Comparison of ENCODE assay signal across 8 cellular contexts in genomic region chr3:53219897-53220483, GRCh38. TPM values are rescaled to one million over a fixed set of nuclear protein-coding genes. Genes with fewer than 3 reads are reported as not detected.
DNase-seq lines count a peak whose midpoint lies in the region; ATAC-seq, FAIRE-seq and TF ChIP-seq lines count a peak whose summit lies in the region.

No MANE protein-coding gene starts in this region.

- no peak overlapping the region for H3K9ac ChIP-seq in OCI-LY1 (ENCODE audit: low read length)

- no peak overlapping the region for H3K27ac ChIP-seq in HL-60 (replicated peaks)
- no peak overlapping the region for H3K27ac ChIP-seq in OCI-LY1 (ENCODE audit: low read depth, low read length, poor library complexity, severe bottlenecking)
- H3K27ac ChIP-seq in epithelial cell of prostate: no peak overlapping the region

- no peaks in the 10 kb centered on the region for H4K20me1 ChIP-seq in OCI-LY1 (ENCODE audit: insufficient read depth, low read length)

- peaks cover 8% of the 10 kb centered on the region for H3K4me1 ChIP-seq in OCI-LY1 (ENCODE audit: insufficient read depth, low read length, severe bottlenecking)

- peaks cover 5 to 17% (median 10%) of the 10 kb centered on the region in 3 donors for H3K4me1 Mint-ChIP-seq in naive B cell
- H3K4me1 Mint-ChIP-seq in stimulated activated effector memory CD8-positive, alpha-beta T cell treated with anti-CD3 and anti-CD28 coated beads, Interleukin-12 subunit alpha, Interleukin-12 subunit beta, amount 100 ng/mL, for 72 hours: peaks cover 7% of the 10 kb centered on the region

- H3K27me3 Mint-ChIP-seq in naive B cell: no peaks in the 10 kb centered on the region

- no peaks in the 10 kb centered on the region for H3K9me2 ChIP-seq in OCI-LY1 (ENCODE audit: low read depth, low read length)

- H3K27me3 ChIP-seq in HL-60 (ENCODE audit: insufficient read depth, poor library complexity, severe bottlenecking): no peaks in the 10 kb centered on the region
- H3K27me3 ChIP-seq in OCI-LY1 (ENCODE audit: insufficient read depth, low read length): no peaks in the 10 kb centered on the region

- H3K27ac Mint-ChIP-seq in naive B cell: peak overlapping the region in 2 of 6 donors; percentile 7 to 52
- H3K27ac Mint-ChIP-seq in stimulated activated effector memory CD8-positive, alpha-beta T cell treated with anti-CD3 and anti-CD28 coated beads, Interleukin-12 subunit alpha, Interleukin-12 subunit beta, amount 100 ng/mL, for 72 hours: no peak overlapping the region

- H3K9me3 ChIP-seq in OCI-LY1 (ENCODE audit: low read length): no peaks in the 10 kb centered on the region

- ATAC-seq in naive B cell (ENCODE audit: low read depth in 2 of 2): peak; percentile 82 to 95
- ATAC-seq in stimulated activated effector memory CD8-positive, alpha-beta T cell treated with anti-CD3 and anti-CD28 coated beads, Interleukin-12 subunit alpha, Interleukin-12 subunit beta, amount 100 ng/mL, for 72 hours: peak; percentile 85

- no peaks in the 10 kb centered on the region for H3F3A ChIP-seq in OCI-LY1 (ENCODE audit: insufficient read depth, low read length)

- peak; percentile 94 for FAIRE-seq in GM19239 (lab: Jason Lieb, UNC)

- no peak overlapping the region for H3K4me3 ChIP-seq in HL-60 (replicated peaks; ENCODE audit: insufficient read depth, low read length)
- H3K4me3 ChIP-seq in OCI-LY1 (ENCODE audit: low read depth, low read length, poor library complexity, severe bottlenecking): no peak overlapping the region

- H2AFZ ChIP-seq in OCI-LY1 (ENCODE audit: low read length): no peak overlapping the region

- peak; percentile 94 for DNase-seq in AG20443 (ENCODE audit: low spot score)
- peak; percentile 89 for DNase-seq in GM19239 (ENCODE audit: insufficient read length, low spot score)
- peak in 1 of 2 experiments; percentile 92 for DNase-seq in HL-60 (ENCODE audit: low read depth in 1 of 2, low spot score in 1 of 2)
- peak; percentile 93 for DNase-seq in activated CD8-positive, alpha-beta memory T cell treated with anti-CD3 and anti-CD28 coated beads, Interleukin-2, amount 50 U/mL, for 48 hours
- peak; percentile 22 for DNase-seq in epithelial cell of prostate (ENCODE audit: low read depth, low spot score)
- DNase-seq in naive B cell: peak; percentile 44
- DNase-seq in stimulated activated effector memory CD8-positive, alpha-beta T cell treated with anti-CD3 and anti-CD28 coated beads, Interleukin-12 subunit alpha, Interleukin-12 subunit beta, amount 100 ng/mL, for 72 hours (ENCODE audit: low spot score in 2 of 2): peak; percentile 75 to 90

- H3K4me2 ChIP-seq in OCI-LY1 (ENCODE audit: low read length): no peak overlapping the region

- peaks cover 37% of the 10 kb centered on the region for H3K36me3 ChIP-seq in OCI-LY1 (ENCODE audit: insufficient read depth, low read length)

- H3K9me3 Mint-ChIP-seq in naive B cell: peaks cover 0 to 2% (median 0%) of the 10 kb centered on the region in 7 donors
- no peaks in the 10 kb centered on the region for H3K9me3 Mint-ChIP-seq in stimulated activated effector memory CD8-positive, alpha-beta T cell treated with anti-CD3 and anti-CD28 coated beads, Interleukin-12 subunit alpha, Interleukin-12 subunit beta, amount 100 ng/mL, for 72 hours

- TF ChIP-seq CTCF in HL-60 (IDR thresholded peaks at IDR 0.05; ENCODE audit: insufficient read depth, low read length): peak; percentile 97
- TF ChIP-seq CTCF in OCI-LY1 (IDR thresholded peaks at IDR 0.05; ENCODE audit: low read length): peak; percentile 97

- H3K79me2 ChIP-seq in OCI-LY1 (ENCODE audit: insufficient read depth, low read length): no peaks in the 10 kb centered on the region

- no peaks in the 10 kb centered on the region for H3K36me3 Mint-ChIP-seq in naive B cell
- peaks cover 10% of the 10 kb centered on the region for H3K36me3 Mint-ChIP-seq in stimulated activated effector memory CD8-positive, alpha-beta T cell treated with anti-CD3 and anti-CD28 coated beads, Interleukin-12 subunit alpha, Interleukin-12 subunit beta, amount 100 ng/mL, for 72 hours

- peak overlapping the region in 1 of 8 donors; percentile 29 for H3K4me3 Mint-ChIP-seq in naive B cell
- no peak overlapping the region for H3K4me3 Mint-ChIP-seq in stimulated activated effector memory CD8-positive, alpha-beta T cell treated with anti-CD3 and anti-CD28 coated beads, Interleukin-12 subunit alpha, Interleukin-12 subunit beta, amount 100 ng/mL, for 72 hours

RNA-seq across cellular contexts. Expression of gene TKT, which starts 35.8 kb away (rescaled TPM):
- polyA plus RNA-seq in naive B cell (ENCODE audit: low read depth in 6 of 6): 10 to 100 TPM; 33.0 to 52.9 (median 45.9) TPM

RNA-seq across cellular contexts. Expression of gene PRKCD, which starts 59.0 kb away (rescaled TPM):
- polyA plus RNA-seq in naive B cell (ENCODE audit: low read depth in 6 of 6): 10 to 100 TPM; 22.2 to 53.0 (median 31.6) TPM
